ENCODE assay signal across 9 cellular contexts in the genomic region with DNA sequence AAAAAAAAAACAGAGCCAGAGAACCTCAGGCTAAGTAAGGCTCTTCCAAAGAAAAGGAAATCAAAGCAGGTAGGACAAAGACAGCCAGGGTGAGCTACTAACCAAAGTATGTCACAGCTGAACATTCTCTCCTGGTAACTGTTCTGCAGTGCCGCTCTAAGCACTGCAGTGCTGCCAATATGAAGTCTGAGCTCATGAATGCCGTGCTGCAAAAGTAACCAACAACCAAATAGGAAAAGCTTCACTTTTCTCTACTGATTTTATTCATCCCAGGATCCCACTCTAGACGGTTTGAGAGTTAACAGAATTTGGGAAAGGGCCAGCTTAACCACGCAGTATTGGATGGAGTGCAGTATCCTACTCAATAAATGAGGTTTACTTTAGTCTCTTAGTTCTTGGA. TPM values are rescaled to one million over a fixed set of nuclear protein-coding genes. Genes with fewer than 3 reads are reported as not detected.
A peak's percentile ranks its signal among the peaks of the same experiment; 100 is the strongest.
DNase-seq lines count a peak whose midpoint lies in the region; ATAC-seq and TF ChIP-seq lines count a peak whose summit lies in the region.
"Had no signal": no experiment of that assay in that cellular context is flagged by ENCODE, and none has a peak within 500 bp of the region (broad histone marks: within the 10 kb centered on the region; RNA-seq: fewer than 3 reads in every experiment).

No MANE protein-coding gene starts in this region.

- H3K18ac ChIP-seq in IMR-90 (ENCODE audit: low read depth, low read length) = no peak overlapping the region

- no peak overlapping the region for H2BK20ac ChIP-seq in IMR-90 (ENCODE audit: low read depth, low read length)

- no peak overlapping the region for H3K9ac ChIP-seq in IMR-90 (ENCODE audit: low read depth, low read length)

- WGBS in IMR-90 (ENCODE audit: extremely low coverage in 2 of 2, insufficient read length in 1 of 2), 2 experiments = no CpG with 5 or more reads among the region's 4 CpGs

- H3K23ac ChIP-seq in IMR-90 (ENCODE audit: low read depth, low read length) = no peak overlapping the region

- H2AK9ac ChIP-seq in IMR-90 (replicated peaks; ENCODE audit: low read depth, low read length, poor library complexity) = no peak overlapping the region

- H3K14ac ChIP-seq in IMR-90 (replicated peaks; ENCODE audit: low read depth, low read length) = 0 out of 2 replicates have a peak overlapping the region, but pooled peaks have one; percentile 1

- no peak overlapping the region for H2BK120ac ChIP-seq in IMR-90 (ENCODE audit: low read depth, low read length)

- H4K20me1 ChIP-seq in IMR-90 (ENCODE audit: insufficient read depth, low read length) = peaks cover 57% of the 10 kb centered on the region

- no peaks in the 10 kb centered on the region for H3K27me3 ChIP-seq in IMR-90 (ENCODE audit: control insufficient read depth, insufficient read depth, low read length)

- in situ Hi-C loops in IMR-90 (cut with MboI; ENCODE audit: low sequenced_read_pairs) = no loop called here

- H3K36me3 ChIP-seq in IMR-90 (ENCODE audit: control insufficient read depth, insufficient read depth, low read length) = no peaks in the 10 kb centered on the region

- no peak overlapping the region for H2AFZ ChIP-seq in IMR-90 (replicated peaks; ENCODE audit: low read length, poor library complexity)

- H3K9me3 ChIP-seq in IMR-90 (ENCODE audit: control insufficient read depth, insufficient read depth, low read length) = no peaks in the 10 kb centered on the region

- peaks cover 27 to 62% of the 10 kb centered on the region in 2 experiments for H3K79me1 ChIP-seq in IMR-90 (ENCODE audit: low read depth in 1 of 2, low read length in 2 of 2)

- no peak overlapping the region for H2BK15ac ChIP-seq in IMR-90 (ENCODE audit: low read depth, low read length)

- TF ChIP-seq RAD21 in IMR-90 (IDR thresholded peaks at IDR 0.05; ENCODE audit: low read length) = no peak

- no peak overlapping the region for H4K5ac ChIP-seq in IMR-90 (ENCODE audit: low read depth, low read length)

- no peak overlapping the region for H4K91ac ChIP-seq in IMR-90 (ENCODE audit: insufficient read depth, low read depth, low read length)

- H3K9me1 ChIP-seq in IMR-90 (ENCODE audit: insufficient read depth, low read length) = peaks cover 17% of the 10 kb centered on the region

- H3K4me2 ChIP-seq in IMR-90 (ENCODE audit: low read depth, low read length) = 0 out of 2 replicates have a peak overlapping the region, but pooled peaks have one; percentile 29

- CTCF ChIA-PET in IMR-90 (lab: Yijun Ruan, JAX) = interaction anchor here (0.7 to 1.8 kb wide), 2 partner anchors 63 to 215 kb away, joined by 3 to 6 read pairs; no protein-coding TSS in a partner anchor

- H3K56ac ChIP-seq in IMR-90 (ENCODE audit: extremely low read depth, insufficient read depth, low read length) = no peak overlapping the region

- H3K4me1 ChIP-seq in IMR-90 (ENCODE audit: control insufficient read depth, insufficient read depth, low read length) = peaks cover 16% of the 10 kb centered on the region

- TF ChIP-seq POLR2A in IMR-90 (IDR thresholded peaks at IDR 0.05; ENCODE audit: low read depth, low read length) = no peak

- no peak overlapping the region for H2BK5ac ChIP-seq in IMR-90 (ENCODE audit: low read depth, low read length, poor library complexity, severe bottlenecking)

- no peak overlapping the region for H3K4ac ChIP-seq in IMR-90 (ENCODE audit: low read depth, low read length)

- intact Hi-C loops in IMR-90 (cut with micrococcal nuclease) = loop anchor here (5.0 kb wide), 2 partner anchors 67 to 167 kb away; no protein-coding TSS in a partner anchor

- dilution Hi-C loops in IMR-90 (cut with HindIII; ENCODE audit: low sequenced_read_pairs, unreplicated experiment) = no loop called here

- ATAC-seq in IMR-90 (ENCODE audit: low read depth) (no peak), GM21526 (IDR thresholded peaks at IDR 0.05; ENCODE audit: low FRiP score, unreplicated experiment) (no peak), HG03520 (IDR thresholded peaks at IDR 0.05; ENCODE audit: unreplicated experiment) (no peak)

- H3K4me3 ChIP-seq in AG10803 (ENCODE audit: low read length) (no peak overlapping the region), IMR-90 (ENCODE audit: insufficient read depth, low read depth, low read length) (no peak overlapping the region)

- no TSS peak for BruUV-seq in IMR-90 (replicated peaks; lab: Mats Ljungman, UMichigan)

- DNase-seq in AG10803 (ENCODE audit: low read depth) = peak; percentile 56
- peak; percentile 56 for DNase-seq in IMR-90
- peak; percentile 70 for DNase-seq in cerebellar cortex (ENCODE audit: low spot score)
- DNase-seq in midbrain (lab: John Stamatoyannopoulos, UW) = peak; percentile 51
- no peak for DNase-seq in NOMO-1 treated with dmso at 0.1 percent for 144 hours (lab: John Stamatoyannopoulos, UW; ENCODE audit: unreplicated experiment)
- DNase-seq in activated gamma-delta T cell (lab: John Stamatoyannopoulos, UW) = no peak
- DNase-seq: H7 had no signal

- H4K8ac ChIP-seq in IMR-90 (ENCODE audit: low read depth in 2 of 2, low read length in 2 of 2) = no peak overlapping the region

- no peak overlapping the region for H3K27ac ChIP-seq in IMR-90 (ENCODE audit: insufficient read depth, low read length)

- POLR2A ChIA-PET in IMR-90 (lab: Charles Lee; ENCODE audit: unreplicated experiment) = no interaction called here

- TF ChIP-seq CTCF in AG10803 (conservative IDR thresholded peaks at IDR 0.05; ENCODE audit: low read length) = no peak
- no peak for TF ChIP-seq CTCF in IMR-90 (conservative IDR thresholded peaks at IDR 0.05; ENCODE audit: low read depth, low read length)

- H2AK5ac ChIP-seq in IMR-90 (ENCODE audit: low read depth, low read length) = no peak overlapping the region

TF ChIP-seq in IMR-90, 13 proteins besides CTCF, POLR2A, EP300 and RAD21:
- TF ChIP-seq, protein P1, sequence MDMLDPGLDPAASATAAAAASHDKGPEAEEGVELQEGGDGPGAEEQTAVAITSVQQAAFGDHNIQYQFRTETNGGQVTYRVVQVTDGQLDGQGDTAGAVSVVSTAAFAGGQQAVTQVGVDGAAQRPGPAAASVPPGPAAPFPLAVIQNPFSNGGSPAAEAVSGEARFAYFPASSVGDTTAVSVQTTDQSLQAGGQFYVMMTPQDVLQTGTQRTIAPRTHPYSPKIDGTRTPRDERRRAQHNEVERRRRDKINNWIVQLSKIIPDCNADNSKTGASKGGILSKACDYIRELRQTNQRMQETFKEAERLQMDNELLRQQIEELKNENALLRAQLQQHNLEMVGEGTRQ (IDR thresholded peaks at IDR 0.05; ENCODE audit: low read depth, low read length) = no peak
- TF ChIP-seq FOS (IDR thresholded peaks at IDR 0.05; ENCODE audit: low read depth, low read length) (no peak), RFX5 (IDR thresholded peaks at IDR 0.05; ENCODE audit: low read depth, low read length) (no peak), MAFK (IDR thresholded peaks at IDR 0.05; ENCODE audit: low read depth, low read length) (no peak), CEBPB (IDR thresholded peaks at IDR 0.05; ENCODE audit: low read depth, low read length) (no peak), MAZ (IDR thresholded peaks at IDR 0.05; ENCODE audit: borderline replicate concordance, low read depth, low read length) (no peak), SMC3 (IDR thresholded peaks at IDR 0.05; ENCODE audit: low read depth, low read length) (no peak), MXI1 (IDR thresholded peaks at IDR 0.05; ENCODE audit: borderline replicate concordance, low read depth, low read length) (no peak), NFE2L2 (IDR thresholded peaks at IDR 0.05; ENCODE audit: low read depth, low read length) (no peak), CHD1 (IDR thresholded peaks at IDR 0.05; ENCODE audit: low read depth, low read length) (no peak), BHLHE40 (IDR thresholded peaks at IDR 0.05; ENCODE audit: low read depth, low read length) (no peak), RCOR1 (IDR thresholded peaks at IDR 0.05; ENCODE audit: insufficient replicate concordance, low read length) (no peak)
- TF ChIP-seq, protein P2, sequence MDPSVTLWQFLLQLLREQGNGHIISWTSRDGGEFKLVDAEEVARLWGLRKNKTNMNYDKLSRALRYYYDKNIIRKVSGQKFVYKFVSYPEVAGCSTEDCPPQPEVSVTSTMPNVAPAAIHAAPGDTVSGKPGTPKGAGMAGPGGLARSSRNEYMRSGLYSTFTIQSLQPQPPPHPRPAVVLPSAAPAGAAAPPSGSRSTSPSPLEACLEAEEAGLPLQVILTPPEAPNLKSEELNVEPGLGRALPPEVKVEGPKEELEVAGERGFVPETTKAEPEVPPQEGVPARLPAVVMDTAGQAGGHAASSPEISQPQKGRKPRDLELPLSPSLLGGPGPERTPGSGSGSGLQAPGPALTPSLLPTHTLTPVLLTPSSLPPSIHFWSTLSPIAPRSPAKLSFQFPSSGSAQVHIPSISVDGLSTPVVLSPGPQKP (IDR thresholded peaks at IDR 0.05; ENCODE audit: borderline replicate concordance, low read depth, low read length) = no peak

RNA-seq across cellular contexts. Expression of a gene that starts 3.5 kb away (rescaled TPM):
- total RNA-seq in IMR-90 (2012; rRNA removed) = 8.2 and 17.2 TPM in 2 replicates
- polyA plus RNA-seq in IMR-90 (2012; rRNA removed) = 7.5 and 9.1 TPM in 2 replicates
- polyA plus RNA-seq in IMR-90 (2012; cell fraction: cytosol; rRNA removed) = 4.5 and 6.9 TPM in 2 replicates
- 18.6 and 18.8 TPM in 2 replicates for polyA plus RNA-seq in IMR-90 (2012; cell fraction: nucleus; rRNA removed; ENCODE audit: low replicate concordance)

RNA-seq across cellular contexts. Expression of a gene that starts 49.3 kb away (rescaled TPM):
- total RNA-seq in IMR-90 (2012; rRNA removed) = 213 and 280 TPM in 2 replicates
- polyA plus RNA-seq in IMR-90 (2012; rRNA removed) = 24.2 and 29.8 TPM in 2 replicates
- polyA plus RNA-seq in IMR-90 (2012; cell fraction: cytosol; rRNA removed) = 10.3 and 25.1 TPM in 2 replicates
- polyA plus RNA-seq in IMR-90 (2012; cell fraction: nucleus; rRNA removed; ENCODE audit: low replicate concordance) = 7.3 and 18.9 TPM in 2 replicates

Comparison
In these comparisons a context has a peak if more than half of its experiments do, and no peak if none do; other contexts are left out.
1. DNase-seq: peak in AG10803 (single experiment), IMR-90 (single experiment), cerebellar cortex (single experiment) and midbrain (single experiment); none in NOMO-1 treated with dmso at 0.1 percent for 144 hours (single experiment) and activated gamma-delta T cell (single experiment).